In the genomic region with DNA sequence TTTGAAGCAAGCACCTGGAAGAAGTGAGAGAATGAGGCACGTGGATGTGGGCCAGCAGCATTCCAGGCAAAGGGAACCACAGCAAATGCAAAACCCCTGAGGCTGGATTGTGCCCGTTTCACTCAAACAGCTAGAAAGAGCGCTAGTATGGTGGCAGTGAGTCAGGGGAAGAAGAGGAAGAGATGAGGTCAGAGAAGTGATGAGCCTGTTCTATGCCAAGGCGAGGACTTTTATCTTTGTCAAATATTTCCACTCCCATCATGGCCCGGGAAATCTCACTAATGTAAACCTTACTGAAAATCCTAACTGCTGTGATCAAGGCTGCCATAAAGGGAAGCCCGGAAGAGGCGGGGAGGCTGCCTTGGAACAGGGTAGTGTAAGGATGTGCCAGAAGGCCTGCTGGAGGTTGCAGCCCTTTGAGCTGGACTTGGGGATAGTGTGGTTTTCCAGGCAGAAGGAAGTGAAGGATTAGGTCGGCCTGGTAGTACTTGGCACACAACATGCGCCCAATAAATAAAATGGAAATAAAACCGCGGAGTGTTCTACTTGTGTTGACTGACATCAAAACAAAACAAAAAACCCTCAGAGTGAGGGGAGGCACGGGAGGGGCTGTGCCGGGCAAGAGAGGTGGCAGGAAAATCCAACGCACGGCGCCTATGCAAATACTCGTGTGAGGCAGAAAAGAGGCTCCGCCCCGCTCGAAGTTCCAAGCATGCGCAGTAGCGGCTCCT, we compare ENCODE assay signal across 8 cellular contexts. TPM values are rescaled to one million over a fixed set of nuclear protein-coding genes. Genes with fewer than 3 reads are reported as not detected.
A peak's percentile ranks its signal among the peaks of the same experiment; 100 is the strongest.
DNase-seq lines count a peak whose midpoint lies in the region; ATAC-seq, FAIRE-seq and TF ChIP-seq lines count a peak whose summit lies in the region.

No MANE protein-coding gene starts in this region.

- H3K9me3 Mint-ChIP-seq in activated CD4-positive, alpha-beta T cell treated with anti-CD3 and anti-CD28 coated beads for 36 hours (ENCODE audit: low read depth), result no peaks in the 10 kb centered on the region
- H3K9me3 Mint-ChIP-seq in stimulated activated naive CD8-positive, alpha-beta T cell treated with anti-CD3 and anti-CD28 coated beads, Interleukin-15, Interleukin-2, amounts not matched to agents 100 ng/mL and 50 ng/mL, for 24 hours, result no peaks in the 10 kb centered on the region

- H3K4me1 ChIP-seq in breast epithelium, result peaks cover 6 to 9% of the 10 kb centered on the region in 2 donors
- peaks cover 0 to 23% of the 10 kb centered on the region in 2 donors for H3K4me1 ChIP-seq in kidney (ENCODE audit: control insufficient read depth in 1 of 2, insufficient read depth in 1 of 2, low read depth in 1 of 2, low read length in 2 of 2)

- no peak for FAIRE-seq in kidney (lab: Jason Lieb, UNC)

- peak; percentile 36 for ATAC-seq in activated CD4-positive, alpha-beta T cell treated with anti-CD3 and anti-CD28 coated beads for 36 hours
- no peak for ATAC-seq in GM18873 (IDR thresholded peaks at IDR 0.05; ENCODE audit: low FRiP score, unreplicated experiment)

- CTCF ChIA-PET in activated CD4-positive, alpha-beta T cell treated with anti-CD3 and anti-CD28 coated beads for 36 hours (lab: Charles Lee), result interaction anchor here (0.5 to 0.6 kb wide), 2 partner anchors 14 to 36 kb away, joined by 3 read pairs; no protein-coding TSS in a partner anchor

- no peaks in the 10 kb centered on the region for H3K27me3 ChIP-seq in breast epithelium

- no peak for TF ChIP-seq POLR2A in breast epithelium (IDR thresholded peaks at IDR 0.05)

- DNase-seq in activated CD4-positive, alpha-beta T cell treated with anti-CD3 and anti-CD28 coated beads for 36 hours, result peak; percentile 96
- DNase-seq in activated CD4-positive, alpha-beta T cell treated with anti-CD3 and anti-CD28 coated beads for 1 hour, result no peak
- DNase-seq in RKO (ENCODE audit: low spot score), result peak; percentile 84
- peak; percentile 67 to 76 for DNase-seq in breast epithelium (ENCODE audit: low spot score in 2 of 2)
- peak; percentile 82 for DNase-seq in kidney
- DNase-seq in NCI-H2171 treated with DMSO at 0.1 percent for 48 hours (lab: John Stamatoyannopoulos, UW), result no peak

- H3K27ac ChIP-seq in breast epithelium (peak overlapping the region; percentile 89 to 97), kidney (ENCODE audit: low read depth in 2 of 2, low read length in 2 of 2) (peak overlapping the region; percentile 43 to 83)

- TF ChIP-seq CTCF in breast epithelium (IDR thresholded peaks at IDR 0.05) (no peak), kidney (IDR thresholded peaks at IDR 0.05; ENCODE audit: borderline replicate concordance, extremely low read depth, insufficient read depth) (no peak)

- peak overlapping the region; percentile 98 for H3K27ac Mint-ChIP-seq in activated CD4-positive, alpha-beta T cell treated with anti-CD3 and anti-CD28 coated beads for 36 hours
- H3K27ac Mint-ChIP-seq in stimulated activated naive CD8-positive, alpha-beta T cell treated with anti-CD3 and anti-CD28 coated beads, Interleukin-15, Interleukin-2, amounts not matched to agents 100 ng/mL and 50 ng/mL, for 24 hours, result peak overlapping the region; percentile 95

- peaks cover 57% of the 10 kb centered on the region for H3K36me3 Mint-ChIP-seq in activated CD4-positive, alpha-beta T cell treated with anti-CD3 and anti-CD28 coated beads for 36 hours (ENCODE audit: low read depth)
- H3K36me3 Mint-ChIP-seq in stimulated activated naive CD8-positive, alpha-beta T cell treated with anti-CD3 and anti-CD28 coated beads, Interleukin-15, Interleukin-2, amounts not matched to agents 100 ng/mL and 50 ng/mL, for 24 hours (ENCODE audit: low read depth), result peaks cover 49% of the 10 kb centered on the region

- intact Hi-C loops in activated CD4-positive, alpha-beta T cell treated with anti-CD3 and anti-CD28 coated beads for 36 hours (cut with DNase I, micrococcal nuclease), result loop anchor here (1.0 to 5.0 kb wide), 10 partner anchors 16 to 442 kb away; partner anchors contain the start of genes UBA1 (in 2 of the 2), ELK1 (in 1 of the 2), NDUFB11 (in 1 of the 2) and RBM10 (in 1 of the 2)
- intact Hi-C loops in breast epithelium (cut with DNase I; ENCODE audit: low total_unique reads), result no loop called here
- intact Hi-C loops in kidney (cut with DNase I), result no loop called here

- H3K4me3 ChIP-seq in breast epithelium (peak overlapping the region; percentile 22 to 96 (median 85)), kidney (ENCODE audit: low read length in 2 of 2) (peak overlapping the region; percentile 41 to 52)

- H3K9ac ChIP-seq in kidney (ENCODE audit: low read length in 2 of 2), result peak overlapping the region in 1 of 2 donors; percentile 53

- H3K27me3 Mint-ChIP-seq in activated CD4-positive, alpha-beta T cell treated with anti-CD3 and anti-CD28 coated beads for 36 hours, result no peaks in the 10 kb centered on the region
- H3K27me3 Mint-ChIP-seq in stimulated activated naive CD8-positive, alpha-beta T cell treated with anti-CD3 and anti-CD28 coated beads, Interleukin-15, Interleukin-2, amounts not matched to agents 100 ng/mL and 50 ng/mL, for 24 hours, result no peaks in the 10 kb centered on the region

- peaks cover 5% of the 10 kb centered on the region for H3K36me3 ChIP-seq in breast epithelium
- H3K36me3 ChIP-seq in kidney (ENCODE audit: control insufficient read depth in 1 of 2, insufficient read depth in 2 of 2, low read length in 2 of 2), result peaks cover 22 to 27% of the 10 kb centered on the region in 2 donors

- H3K4me3 Mint-ChIP-seq in activated CD4-positive, alpha-beta T cell treated with anti-CD3 and anti-CD28 coated beads for 36 hours, result peak overlapping the region; percentile 92
- peak overlapping the region; percentile 85 for H3K4me3 Mint-ChIP-seq in stimulated activated naive CD8-positive, alpha-beta T cell treated with anti-CD3 and anti-CD28 coated beads, Interleukin-15, Interleukin-2, amounts not matched to agents 100 ng/mL and 50 ng/mL, for 24 hours

- POLR2A ChIA-PET in activated CD4-positive, alpha-beta T cell treated with anti-CD3 and anti-CD28 coated beads for 36 hours (lab: Charles Lee), result interaction anchor here (0.7 to 2.5 kb wide), 7 partner anchors 14 to 339 kb away, joined by 3 to 15 read pairs (median 5); partner anchors contain the start of genes NDUFB11, RBM10 and USP11

- H3K9me3 ChIP-seq in breast epithelium (no peaks in the 10 kb centered on the region), kidney (ENCODE audit: control insufficient read depth in 1 of 2, low read length in 2 of 2) (no peaks in the 10 kb centered on the region)

- peaks cover 35% of the 10 kb centered on the region for H3K4me1 Mint-ChIP-seq in activated CD4-positive, alpha-beta T cell treated with anti-CD3 and anti-CD28 coated beads for 36 hours
- H3K4me1 Mint-ChIP-seq in stimulated activated naive CD8-positive, alpha-beta T cell treated with anti-CD3 and anti-CD28 coated beads, Interleukin-15, Interleukin-2, amounts not matched to agents 100 ng/mL and 50 ng/mL, for 24 hours (ENCODE audit: low read depth), result peaks cover 41% of the 10 kb centered on the region

RNA-seq across cellular contexts. Expression of gene CDK16, which starts 1.2 kb away (rescaled TPM):
- 10 to 100 TPM; 62.7 to 78.9 TPM for total RNA-seq in activated CD4-positive, alpha-beta T cell treated with anti-CD3 and anti-CD28 coated beads for 36 hours
- total RNA-seq in breast epithelium (10 to 100 TPM; 65.9 to 80.2 (median 73.1) TPM), kidney (96.1 TPM)
- 89.1 TPM for polyA plus RNA-seq in kidney (ENCODE audit: insufficient read depth, low read depth, low replicate concordance)

RNA-seq across cellular contexts. Expression of gene USP11, which starts 15.5 kb away (rescaled TPM):
- total RNA-seq in activated CD4-positive, alpha-beta T cell treated with anti-CD3 and anti-CD28 coated beads for 36 hours, result 10 to 100 TPM; 19.2 to 21.1 TPM
- total RNA-seq in breast epithelium (10 to 100 TPM; 21.3 to 42.0 (median 29.4) TPM), kidney (91.6 TPM)
- polyA plus RNA-seq in kidney (ENCODE audit: insufficient read depth, low read depth, low replicate concordance), result 30.9 TPM

RNA-seq across cellular contexts. Expression of gene UBA1, which starts 23.7 kb away (rescaled TPM):
- 100 to 1,000 TPM; 224 to 249 TPM for total RNA-seq in activated CD4-positive, alpha-beta T cell treated with anti-CD3 and anti-CD28 coated beads for 36 hours
- total RNA-seq in breast epithelium (100 to 1,000 TPM; 109 to 149 (median 141) TPM), kidney (218 TPM)
- 155 TPM for polyA plus RNA-seq in kidney (ENCODE audit: insufficient read depth, low read depth, low replicate concordance)

Comparison
In these comparisons a context has a peak if more than half of its experiments do, and no peak if none do; other contexts are left out.
1. DNase-seq: peak in activated CD4-positive, alpha-beta T cell treated with anti-CD3 and anti-CD28 coated beads for 36 hours (single experiment), RKO (single experiment), breast epithelium (2 of 2) and kidney (single experiment); none in activated CD4-positive, alpha-beta T cell treated with anti-CD3 and anti-CD28 coated beads for 1 hour (single experiment) and NCI-H2171 treated with DMSO at 0.1 percent for 48 hours (single experiment).
2. intact Hi-C loops: an anchor here in activated CD4-positive, alpha-beta T cell treated with anti-CD3 and anti-CD28 coated beads for 36 hours (1.0 to 5.0 kb wide); none called in breast epithelium and kidney.